In genomic region chr4:73729534-73730165, GRCh38 we compare ENCODE assay signal across 9 cellular contexts. TPM values are rescaled to one million over a fixed set of nuclear protein-coding genes. Genes with fewer than 3 reads are reported as not detected.
DNase-seq lines count a peak whose midpoint lies in the region; ATAC-seq lines count a peak whose summit lies in the region.
"Had no signal": no experiment of that assay in that cellular context is flagged by ENCODE, and none has a peak within 500 bp of the region (broad histone marks: within the 10 kb centered on the region; RNA-seq: fewer than 3 reads in every experiment).

No MANE protein-coding gene starts in this region.

- no peak overlapping the region for H4K8ac ChIP-seq in mesenchymal stem cell (ENCODE audit: low read length)

- no peak overlapping the region for H3K27ac ChIP-seq in mesenchymal stem cell (ENCODE audit: low read length, poor library complexity, severe bottlenecking)
- H3K27ac ChIP-seq: BLaER1 had no signal

- H3K23ac ChIP-seq in mesenchymal stem cell (ENCODE audit: low read length in 2 of 2) = no peak overlapping the region

- H3K79me1 ChIP-seq in mesenchymal stem cell (replicated peaks; ENCODE audit: low read length, poor library complexity, severe bottlenecking) = no peaks in the 10 kb centered on the region

- H3K4me2 ChIP-seq in mesenchymal stem cell (ENCODE audit: low read length, poor library complexity, severe bottlenecking) = no peak overlapping the region
- H3K4me2 ChIP-seq: BLaER1 had no signal

- H3K18ac ChIP-seq in mesenchymal stem cell (ENCODE audit: low read depth in 1 of 2, low read length in 2 of 2) = peak overlapping the region in 1 of 2 experiments; percentile 57

- H3K4ac ChIP-seq in mesenchymal stem cell (ENCODE audit: low read depth in 1 of 2, low read length in 2 of 2) = peak overlapping the region in 1 of 2 experiments; percentile 8

- no peak overlapping the region for H2BK5ac ChIP-seq in mesenchymal stem cell (ENCODE audit: low read depth, low read length, poor library complexity, severe bottlenecking)

- no peak overlapping the region for H2BK120ac ChIP-seq in mesenchymal stem cell (ENCODE audit: low read depth, low read length)

- H3K27me3 ChIP-seq in mesenchymal stem cell (ENCODE audit: control insufficient read depth in 1 of 2, insufficient read depth in 1 of 2, low read length in 2 of 2) = no peaks in the 10 kb centered on the region
- H3K27me3 ChIP-seq: BLaER1 had no signal

- 5% methylated on average over 2 of the region's 3 CpGs for WGBS in mesenchymal stem cell

- H2AFZ ChIP-seq in mesenchymal stem cell (ENCODE audit: low read depth, low read length) = no peak overlapping the region

- peak overlapping the region in 1 of 2 experiments; percentile 95 for H2BK12ac ChIP-seq in mesenchymal stem cell (ENCODE audit: low read length in 2 of 2)

- peaks cover 4% of the 10 kb centered on the region for H3K4me1 ChIP-seq in mesenchymal stem cell (ENCODE audit: control insufficient read depth, insufficient read depth, low read depth, low read length)

- H3K4me3 ChIP-seq in mesenchymal stem cell (ENCODE audit: insufficient read depth in 1 of 2, low read depth in 1 of 2, low read length in 2 of 2) = no peak overlapping the region
- H3K4me3 ChIP-seq: BLaER1 had no signal

- no peak overlapping the region for H2BK15ac ChIP-seq in mesenchymal stem cell (ENCODE audit: low read depth, poor library complexity, severe bottlenecking)

- peak overlapping the region; percentile 70 for H3K9ac ChIP-seq in mesenchymal stem cell (ENCODE audit: low read length)
- H3K9ac ChIP-seq: BLaER1 had no signal

- in situ Hi-C loops in KBM-7 (cut with MboI; ENCODE audit: low pct_unique_long_range_greater_than_20kb, low sequenced_read_pairs) = no loop called here

- H2AK5ac ChIP-seq in mesenchymal stem cell (ENCODE audit: low read length, severe bottlenecking) = no peak overlapping the region

- no peak overlapping the region for H4K91ac ChIP-seq in mesenchymal stem cell (ENCODE audit: low read length)

- no peaks in the 10 kb centered on the region for H3K36me3 ChIP-seq in mesenchymal stem cell (ENCODE audit: control insufficient read depth in 1 of 2, insufficient read depth in 2 of 2, low read depth in 1 of 2, low read length in 2 of 2)
- H3K36me3 ChIP-seq: BLaER1 had no signal

- H3K9me3 ChIP-seq in mesenchymal stem cell (ENCODE audit: control insufficient read depth, low read length) = no peaks in the 10 kb centered on the region
- H3K9me3 ChIP-seq: BLaER1 had no signal

- peak; percentile 58 for ATAC-seq in GM21619 (IDR thresholded peaks at IDR 0.05; ENCODE audit: unreplicated experiment)

- DNase-seq in NCI-H1092 treated with DMSO at 0.1 percent for 48 hours (lab: John Stamatoyannopoulos, UW) (peak; percentile 71), NCI-H1092 (lab: John Stamatoyannopoulos, UW) (no peak), KBM-7 (peak; percentile 60), RPMI7951 (ENCODE audit: low read depth) (peak; percentile 80), ecto neural progenitor cell (ENCODE audit: low spot score) (peak; percentile 52), mesenchymal stem cell (peak; percentile 86)
- DNase-seq in activated CD4-positive, CD25-positive, alpha-beta regulatory T cell (lab: John Stamatoyannopoulos, UW) = no peak

- no peak overlapping the region for H3K14ac ChIP-seq in mesenchymal stem cell (ENCODE audit: low read length in 2 of 2)

RNA-seq across cellular contexts. Expression of gene CXCL8, which starts 10.7 kb away (rescaled TPM):
- 66.9 and 79.5 TPM in 2 replicates for total RNA-seq in RPMI7951 (2014; rRNA removed; shearing (Covaris generic))
- polyA plus RNA-seq in mesenchymal stem cell (2013, experiment 1 of 2) = 35.4 TPM
- 37.7 TPM for polyA plus RNA-seq in mesenchymal stem cell (2013, experiment 2 of 2)

Comparison
In these comparisons a context has a peak if more than half of its experiments do, and no peak if none do; other contexts are left out.
1. DNase-seq: peak in NCI-H1092 treated with DMSO at 0.1 percent for 48 hours (single experiment), KBM-7 (single experiment), RPMI7951 (single experiment), ecto neural progenitor cell (single experiment) and mesenchymal stem cell (single experiment); none in NCI-H1092 (single experiment) and activated CD4-positive, CD25-positive, alpha-beta regulatory T cell (0 of 4).